In genomic region chr3:18670755-18671154, GRCh38 we compare ENCODE assay signal across 26 cellular contexts.
"Had no signal": no experiment of that assay in that cellular context is flagged by ENCODE, and none has a peak within 500 bp of the region (broad histone marks: within the 10 kb centered on the region; RNA-seq: fewer than 3 reads in every experiment).

No MANE protein-coding gene starts in this region.

- H3K36me3 ChIP-seq: esophagus muscularis mucosa, heart right ventricle, left lung, lower lobe of right lung, right atrium auricular region, stomach, tibial nerve had no signal

- ATAC-seq: activated CD8-positive, alpha-beta T cell treated with anti-CD3 and anti-CD28 coated beads for 36 hours; body of pancreas; heart right ventricle; left lung; lower lobe of right lung; naive thymus-derived CD8-positive, alpha-beta T cell; stimulated activated naive B cell treated with anti-CD40 and anti-IgM and Interleukin-4, amounts not matched to agents 10 μg/mL and 1 μg/mL and 100 μg/mL, for 72 hours; T-helper 17 cell had no signal

- H3K9me3 ChIP-seq: body of pancreas, esophagus muscularis mucosa, left lung, lower lobe of right lung, right atrium auricular region, SK-N-SH, stomach, tibial nerve had no signal

- H3K27me3 ChIP-seq: body of pancreas, heart right ventricle, left lung, right atrium auricular region, stomach, tibial nerve had no signal

- H3K27me3 Mint-ChIP-seq: activated CD8-positive, alpha-beta T cell treated with anti-CD3 and anti-CD28 coated beads for 36 hours; activated naive CD8-positive, alpha-beta T cell; naive thymus-derived CD8-positive, alpha-beta T cell; stimulated activated naive B cell treated with anti-CD40 and anti-IgM and Interleukin-4, amounts not matched to agents 10 μg/mL and 1 μg/mL and 100 μg/mL, for 72 hours; T-helper 17 cell had no signal

- DNase-seq: activated CD8-positive, alpha-beta T cell treated with anti-CD3 and anti-CD28 coated beads for 36 hours; activated effector memory CD4-positive, alpha-beta T cell treated with Interleukin-2 at 50 U/mL for 16 hours; activated T-cell treated with anti-CD3 and anti-CD28 coated beads for 4 hours; aorta; body of pancreas; dermis blood vessel endothelial cell; effector CD4-positive, alpha-beta T cell; foreskin melanocyte; heart right ventricle; left lung; lower lobe of right lung; mesenchymal stem cell; naive thymus-derived CD8-positive, alpha-beta T cell; SK-N-SH; stimulated activated CD4-positive, alpha-beta T cell treated with anti-CD3 and anti-CD28 coated beads, Interleukin-1b, Interleukin-23, amount 100 ng/mL, for 48 hours; stimulated activated CD4-positive, alpha-beta T cell treated with anti-CD3 and anti-CD28 coated beads, Interleukin-4, amount 100 ng/mL, for 4 hours; stimulated activated CD8-positive, alpha-beta memory T cell treated with anti-CD3 and anti-CD28 coated beads, Interleukin-4, amount 100 ng/mL, for 48 hours; stimulated activated naive B cell treated with anti-CD40 and anti-IgM and Interleukin-4, amounts not matched to agents 10 μg/mL and 1 μg/mL and 100 μg/mL, for 72 hours; stomach; SW 1271; T-helper 17 cell had no signal

- H3K27ac ChIP-seq: body of pancreas, esophagus muscularis mucosa, heart right ventricle, left lung, lower lobe of right lung, right atrium auricular region, stomach, tibial nerve had no signal

- H3K4me1 ChIP-seq: body of pancreas, esophagus muscularis mucosa, heart right ventricle, left lung, lower lobe of right lung, right atrium auricular region, stomach, tibial nerve had no signal

- H3K4me3 ChIP-seq: body of pancreas, esophagus muscularis mucosa, heart right ventricle, left lung, lower lobe of right lung, right atrium auricular region, smooth muscle cell, stomach, tibial nerve had no signal

- H3K27ac Mint-ChIP-seq: activated CD8-positive, alpha-beta T cell treated with anti-CD3 and anti-CD28 coated beads for 36 hours; activated naive CD8-positive, alpha-beta T cell; naive thymus-derived CD8-positive, alpha-beta T cell; stimulated activated naive B cell treated with anti-CD40 and anti-IgM and Interleukin-4, amounts not matched to agents 10 μg/mL and 1 μg/mL and 100 μg/mL, for 72 hours; T-helper 17 cell had no signal

- H3K4me3 Mint-ChIP-seq: activated CD8-positive, alpha-beta T cell treated with anti-CD3 and anti-CD28 coated beads for 36 hours; activated naive CD8-positive, alpha-beta T cell; naive thymus-derived CD8-positive, alpha-beta T cell; stimulated activated naive B cell treated with anti-CD40 and anti-IgM and Interleukin-4, amounts not matched to agents 10 μg/mL and 1 μg/mL and 100 μg/mL, for 72 hours; T-helper 17 cell had no signal

- H3K36me3 Mint-ChIP-seq: activated naive CD8-positive, alpha-beta T cell; naive thymus-derived CD8-positive, alpha-beta T cell; stimulated activated naive B cell treated with anti-CD40 and anti-IgM and Interleukin-4, amounts not matched to agents 10 μg/mL and 1 μg/mL and 100 μg/mL, for 72 hours had no signal
